ENCODE assay signal across 8 cellular contexts in the genomic region with DNA sequence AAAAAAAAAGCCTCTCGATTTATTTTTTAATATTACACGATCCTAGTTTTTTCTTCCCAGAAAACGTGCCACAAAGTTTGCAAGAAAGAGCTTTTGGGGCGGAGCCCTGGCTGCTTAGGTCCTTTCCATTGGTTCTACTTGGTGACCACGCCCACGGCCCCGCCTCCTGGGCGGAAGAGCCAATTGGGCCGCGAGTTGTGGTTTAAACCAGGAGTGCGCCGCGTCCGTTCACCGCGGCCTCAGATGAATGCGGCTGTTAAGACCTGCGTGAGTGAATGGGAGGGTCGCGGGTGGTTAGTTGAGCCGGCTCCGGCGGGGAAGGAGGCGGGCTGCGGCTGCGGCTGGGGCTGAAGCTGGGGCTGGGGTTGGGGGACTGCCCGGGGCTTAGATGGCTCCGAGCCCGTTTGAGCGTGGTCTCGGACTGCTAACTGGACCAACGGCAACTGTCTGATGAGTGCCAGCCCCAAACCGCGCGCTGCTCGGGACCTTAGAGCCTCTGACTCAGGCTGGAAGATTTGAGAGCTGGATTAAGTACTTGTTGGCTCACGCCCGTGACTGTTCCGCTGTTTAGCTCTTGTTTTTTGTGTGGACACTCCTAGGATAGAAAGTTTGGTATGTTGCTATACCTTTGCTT. TPM values are rescaled to one million over a fixed set of nuclear protein-coding genes. Genes with fewer than 3 reads are reported as not detected.
DNase-seq lines count a peak whose midpoint lies in the region; ATAC-seq and TF ChIP-seq lines count a peak whose summit lies in the region.

A gene (plus strand): TSS at position 231 of the 634 bp plus-strand sequence. CDS start 458 bp downstream, outside the sequence.

- DNase-seq in DMS53 (lab: John Stamatoyannopoulos, UW) (peak; percentile 98), myocyte (ENCODE audit: low read depth) (peak; percentile 98)
- peak; percentile 94 for DNase-seq in Jurkat, Clone E6-1 (ENCODE audit: low read depth, low spot score)
- peak; percentile 90 for DNase-seq in activated T-cell treated with anti-CD3 and anti-CD28 coated beads, Interleukin-2, amount 50 U/mL, for 1 hour
- DNase-seq in stimulated activated CD8-positive, alpha-beta memory T cell treated with anti-CD3 and anti-CD28 coated beads, Interleukin-7, amount 100 ng/mL, for 4 hours (ENCODE audit: low read depth in 2 of 2), result peak; percentile 76 to 85

- peak; percentile 74 for ATAC-seq in GM21717 (IDR thresholded peaks at IDR 0.05; ENCODE audit: unreplicated experiment)
- peak; percentile 88 for ATAC-seq in esophagus mucosa

- H3K4me3 ChIP-seq in Jurkat, Clone E6-1 (ENCODE audit: low read length), result peak within 1 kb of the TSS; percentile 95

TF ChIP-seq in PFSK-1, 5 proteins besides CTCF, POLR2A, EP300 and RAD21:
- TF ChIP-seq POLR2AphosphoS5 (IDR thresholded peaks at IDR 0.05; ENCODE audit: low read depth, low read length) (peak; percentile 92), SIN3A (IDR thresholded peaks at IDR 0.05; ENCODE audit: borderline replicate concordance, insufficient read depth, low read length) (peak; percentile 71; the same call in 1 of the 2 replicates), TAF1 (IDR thresholded peaks at IDR 0.05; ENCODE audit: borderline replicate concordance, insufficient read depth, low read length) (peak; percentile 85), FOXP2 (optimal IDR thresholded peaks at IDR 0.05; ENCODE audit: borderline replicate concordance, extremely low read depth, extremely low read length, insufficient read depth) (peak; percentile 40)
- TF ChIP-seq, protein P1, sequence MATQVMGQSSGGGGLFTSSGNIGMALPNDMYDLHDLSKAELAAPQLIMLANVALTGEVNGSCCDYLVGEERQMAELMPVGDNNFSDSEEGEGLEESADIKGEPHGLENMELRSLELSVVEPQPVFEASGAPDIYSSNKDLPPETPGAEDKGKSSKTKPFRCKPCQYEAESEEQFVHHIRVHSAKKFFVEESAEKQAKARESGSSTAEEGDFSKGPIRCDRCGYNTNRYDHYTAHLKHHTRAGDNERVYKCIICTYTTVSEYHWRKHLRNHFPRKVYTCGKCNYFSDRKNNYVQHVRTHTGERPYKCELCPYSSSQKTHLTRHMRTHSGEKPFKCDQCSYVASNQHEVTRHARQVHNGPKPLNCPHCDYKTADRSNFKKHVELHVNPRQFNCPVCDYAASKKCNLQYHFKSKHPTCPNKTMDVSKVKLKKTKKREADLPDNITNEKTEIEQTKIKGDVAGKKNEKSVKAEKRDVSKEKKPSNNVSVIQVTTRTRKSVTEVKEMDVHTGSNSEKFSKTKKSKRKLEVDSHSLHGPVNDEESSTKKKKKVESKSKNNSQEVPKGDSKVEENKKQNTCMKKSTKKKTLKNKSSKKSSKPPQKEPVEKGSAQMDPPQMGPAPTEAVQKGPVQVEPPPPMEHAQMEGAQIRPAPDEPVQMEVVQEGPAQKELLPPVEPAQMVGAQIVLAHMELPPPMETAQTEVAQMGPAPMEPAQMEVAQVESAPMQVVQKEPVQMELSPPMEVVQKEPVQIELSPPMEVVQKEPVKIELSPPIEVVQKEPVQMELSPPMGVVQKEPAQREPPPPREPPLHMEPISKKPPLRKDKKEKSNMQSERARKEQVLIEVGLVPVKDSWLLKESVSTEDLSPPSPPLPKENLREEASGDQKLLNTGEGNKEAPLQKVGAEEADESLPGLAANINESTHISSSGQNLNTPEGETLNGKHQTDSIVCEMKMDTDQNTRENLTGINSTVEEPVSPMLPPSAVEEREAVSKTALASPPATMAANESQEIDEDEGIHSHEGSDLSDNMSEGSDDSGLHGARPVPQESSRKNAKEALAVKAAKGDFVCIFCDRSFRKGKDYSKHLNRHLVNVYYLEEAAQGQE (IDR thresholded peaks at IDR 0.05; ENCODE audit: insufficient read depth in 1 of 2, low read depth in 2 of 2, low read length in 2 of 2), result no peak

RNA-seq across cellular contexts. Expression of the gene that starts here (rescaled TPM):
- polyA plus RNA-seq in Jurkat, Clone E6-1 (2012; ENCODE audit: insufficient read depth, insufficient read length), result 390 TPM
- 26.1 TPM for polyA plus RNA-seq in PFSK-1 (2012; ENCODE audit: insufficient read length, low read depth)
- total RNA-seq in esophagus mucosa (74.7 TPM), myocyte (24.6 and 25.4 TPM in 2 replicates)
- polyA plus RNA-seq in myocyte (2012), result 9.8 TPM

Comparison
In these comparisons a context has a peak if more than half of its experiments do, and no peak if none do; other contexts are left out.
1. Peak in every context shown above with its lines: DNase-seq, ATAC-seq and H3K4me3 ChIP-seq.